ENCODE assay signal across 19 cellular contexts in genomic region chr1:81617308-81618027, GRCh38.
DNase-seq lines count a peak whose midpoint lies in the region; ATAC-seq and TF ChIP-seq lines count a peak whose summit lies in the region.
"Had no signal": no experiment of that assay in that cellular context is flagged by ENCODE, and none has a peak within 500 bp of the region (broad histone marks: within the 10 kb centered on the region; RNA-seq: fewer than 3 reads in every experiment).

No MANE protein-coding gene starts in this region.

- intact Hi-C loops in mammary epithelial cell (cut with micrococcal nuclease) = no loop called here
- intact Hi-C loops in activated T-helper 1 cell treated with anti-CD3 and anti-CD28 coated beads, Interleukin-12 subunit alpha, Interleukin-12 subunit beta, Interleukin-2, Interleukin-4 antibody, amounts not matched to agents 30 ng/mL and 10 ng/mL and 1 ng/mL, durations not matched to agents 14 hours and 24 hours and 36 hours (cut with micrococcal nuclease) = no loop called here

- dilution Hi-C loops in mammary epithelial cell (cut with HindIII; ENCODE audit: low sequenced_read_pairs) = no loop called here

- no peak overlapping the region for H3K27ac ChIP-seq in mammary epithelial cell (ENCODE audit: insufficient read depth, low read depth, low read length)
- H3K27ac ChIP-seq: neutrophil, thyroid gland had no signal

- 46% methylated on average over 9 of the region's 9 CpGs for WGBS in mammary epithelial cell (ENCODE audit: low coverage, missing lambda C conversion rate)

- no peaks in the 10 kb centered on the region for H3K36me3 ChIP-seq in mammary epithelial cell (ENCODE audit: insufficient read depth, low read length)
- H3K36me3 ChIP-seq: neutrophil, thyroid gland had no signal

- no peak overlapping the region for H3K9ac ChIP-seq in mammary epithelial cell (ENCODE audit: insufficient read depth, low read length)

- no peaks in the 10 kb centered on the region for H3K79me2 ChIP-seq in mammary epithelial cell (ENCODE audit: insufficient read depth, low read length)

- H3K9me3 Mint-ChIP-seq in nephron = peaks cover 14% of the 10 kb centered on the region
- H3K9me3 Mint-ChIP-seq in activated T-helper 1 cell treated with anti-CD3 and anti-CD28 coated beads, Interleukin-12 subunit alpha, Interleukin-12 subunit beta, Interleukin-2, Interleukin-4 antibody, amounts not matched to agents 30 ng/mL and 10 ng/mL and 1 ng/mL, durations not matched to agents 14 hours and 24 hours and 36 hours = no peaks in the 10 kb centered on the region

- no peak for ATAC-seq in GM21390 (IDR thresholded peaks at IDR 0.05; ENCODE audit: unreplicated experiment)
- ATAC-seq in HG02973 (IDR thresholded peaks at IDR 0.05; ENCODE audit: unreplicated experiment) = no peak
- ATAC-seq: activated T-helper 17 cell treated with anti-CD3 and anti-CD28 coated beads, Interleukin-2, amount 50 U/mL, for 72 hours; SK-N-SH treated with all-trans-retinoic acid at 6 μM for 48 hours had no signal

- in situ Hi-C loops in mammary epithelial cell (cut with MboI; ENCODE audit: low sequenced_read_pairs in 2 of 2) = no loop called here

- no peaks in the 10 kb centered on the region for H3K4me1 ChIP-seq in mammary epithelial cell (ENCODE audit: insufficient read depth, low read length)

- no peaks in the 10 kb centered on the region for H3K4me1 Mint-ChIP-seq in nephron
- H3K4me1 Mint-ChIP-seq in activated T-helper 1 cell treated with anti-CD3 and anti-CD28 coated beads, Interleukin-12 subunit alpha, Interleukin-12 subunit beta, Interleukin-2, Interleukin-4 antibody, amounts not matched to agents 30 ng/mL and 10 ng/mL and 1 ng/mL, durations not matched to agents 14 hours and 24 hours and 36 hours (ENCODE audit: low read depth) = no peaks in the 10 kb centered on the region
- H3K4me1 Mint-ChIP-seq: activated T-helper 17 cell treated with anti-CD3 and anti-CD28 coated beads, Interleukin-2, amount 50 U/mL, for 72 hours; CD4-positive, CD25-positive, alpha-beta regulatory T cell had no signal

- CTCF ChIA-PET in mammary epithelial cell (lab: Charles Lee; ENCODE audit: low non-redundant PET) = interaction anchor here (0.7 kb wide), 1 partner anchor 68 kb away, joined by 3 read pairs; no protein-coding TSS in a partner anchor

- H3K4me2 ChIP-seq in mammary epithelial cell (ENCODE audit: insufficient read depth, low read depth, low read length) = peak overlapping the region; percentile 26

- no peaks in the 10 kb centered on the region for H3K27me3 ChIP-seq in mammary epithelial cell (ENCODE audit: insufficient read depth, low read length)
- H3K27me3 ChIP-seq: neutrophil, thyroid gland had no signal

- peak; percentile 18 for DNase-seq in GM03348 (ENCODE audit: low spot score)
- DNase-seq in Kasumi-1 (lab: John Stamatoyannopoulos, UW) = peak; percentile 2 to 3
- DNase-seq in mammary epithelial cell = peak; percentile 16
- DNase-seq in activated CD8-positive, alpha-beta memory T cell treated with anti-CD3 and anti-CD28 coated beads for 24 hours = no peak
- no peak for DNase-seq in activated T-helper 1 cell treated with anti-CD3 and anti-CD28 coated beads, Interleukin-12 subunit alpha, Interleukin-12 subunit beta, Interleukin-2, Interleukin-4 antibody, amounts not matched to agents 30 ng/mL and 10 ng/mL and 1 ng/mL, durations not matched to agents 14 hours and 24 hours and 36 hours (ENCODE audit: low spot score)
- DNase-seq: activated CD4-positive, alpha-beta memory T cell treated with anti-CD3 and anti-CD28 coated beads for 36 hours; amniotic stem cell; CD4-positive, CD25-positive, alpha-beta regulatory T cell; DND-41; glutamatergic neuron; NCI-H1105; NCI-H2227 treated with DMSO at 0.1 percent for 48 hours; thyroid gland had no signal

- H3K36me3 Mint-ChIP-seq in nephron (ENCODE audit: low read depth) = no peaks in the 10 kb centered on the region
- no peaks in the 10 kb centered on the region for H3K36me3 Mint-ChIP-seq in activated T-helper 1 cell treated with anti-CD3 and anti-CD28 coated beads, Interleukin-12 subunit alpha, Interleukin-12 subunit beta, Interleukin-2, Interleukin-4 antibody, amounts not matched to agents 30 ng/mL and 10 ng/mL and 1 ng/mL, durations not matched to agents 14 hours and 24 hours and 36 hours (ENCODE audit: low read depth)
- H3K36me3 Mint-ChIP-seq: activated CD4-positive, alpha-beta memory T cell treated with anti-CD3 and anti-CD28 coated beads for 36 hours; CD4-positive, CD25-positive, alpha-beta regulatory T cell had no signal

- TF ChIP-seq CTCF in mammary epithelial cell (conservative IDR thresholded peaks at IDR 0.05 in 1 of 2, IDR thresholded peaks at IDR 0.05 in 1 of 2; ENCODE audit: extremely low read depth in 1 of 2, insufficient read depth in 1 of 2, low read depth in 1 of 2, low read length in 2 of 2) (peak in 1 of 2 donors; percentile 29), nephron (IDR thresholded peaks at IDR 0.05; ENCODE audit: unreplicated experiment in 3 of 3) (no peak)

- H3K4me3 ChIP-seq in mammary epithelial cell (replicated peaks in 1 of 3; ENCODE audit: insufficient read depth in 1 of 3, low read depth in 2 of 3, low read length in 3 of 3) = no peak overlapping the region
- H3K4me3 ChIP-seq: thyroid gland had no signal

- H3K9me3 ChIP-seq in mammary epithelial cell (replicated peaks; ENCODE audit: insufficient read depth, low read length) = no peaks in the 10 kb centered on the region
- H3K9me3 ChIP-seq: neutrophil, thyroid gland had no signal

- H4K20me1 ChIP-seq in mammary epithelial cell (ENCODE audit: insufficient read depth, low read length) = no peaks in the 10 kb centered on the region

- peak overlapping the region; percentile 46 for H2AFZ ChIP-seq in mammary epithelial cell (ENCODE audit: low read depth, low read length)

- no peaks in the 10 kb centered on the region for H3K27me3 Mint-ChIP-seq in nephron (ENCODE audit: low read depth)
- H3K27me3 Mint-ChIP-seq in activated T-helper 1 cell treated with anti-CD3 and anti-CD28 coated beads, Interleukin-12 subunit alpha, Interleukin-12 subunit beta, Interleukin-2, Interleukin-4 antibody, amounts not matched to agents 30 ng/mL and 10 ng/mL and 1 ng/mL, durations not matched to agents 14 hours and 24 hours and 36 hours (ENCODE audit: insufficient read depth) = no peaks in the 10 kb centered on the region
- H3K27me3 Mint-ChIP-seq: activated CD4-positive, alpha-beta memory T cell treated with anti-CD3 and anti-CD28 coated beads for 36 hours; CD4-positive, CD25-positive, alpha-beta regulatory T cell had no signal

- no peak overlapping the region for H3K4me3 Mint-ChIP-seq in nephron
- no peak overlapping the region for H3K4me3 Mint-ChIP-seq in activated T-helper 1 cell treated with anti-CD3 and anti-CD28 coated beads, Interleukin-12 subunit alpha, Interleukin-12 subunit beta, Interleukin-2, Interleukin-4 antibody, amounts not matched to agents 30 ng/mL and 10 ng/mL and 1 ng/mL, durations not matched to agents 14 hours and 24 hours and 36 hours
- H3K4me3 Mint-ChIP-seq: activated CD4-positive, alpha-beta memory T cell treated with anti-CD3 and anti-CD28 coated beads for 36 hours; activated T-helper 17 cell treated with anti-CD3 and anti-CD28 coated beads, Interleukin-2, amount 50 U/mL, for 72 hours; CD4-positive, CD25-positive, alpha-beta regulatory T cell had no signal

- H3K27ac Mint-ChIP-seq in nephron = peak overlapping the region in 2 of 3 experiments; percentile 71 to 81
- H3K27ac Mint-ChIP-seq in activated T-helper 1 cell treated with anti-CD3 and anti-CD28 coated beads, Interleukin-12 subunit alpha, Interleukin-12 subunit beta, Interleukin-2, Interleukin-4 antibody, amounts not matched to agents 30 ng/mL and 10 ng/mL and 1 ng/mL, durations not matched to agents 14 hours and 24 hours and 36 hours = no peak overlapping the region
- H3K27ac Mint-ChIP-seq: activated CD4-positive, alpha-beta memory T cell treated with anti-CD3 and anti-CD28 coated beads for 36 hours; activated T-helper 17 cell treated with anti-CD3 and anti-CD28 coated beads, Interleukin-2, amount 50 U/mL, for 72 hours; CD4-positive, CD25-positive, alpha-beta regulatory T cell had no signal

- no TSS peak for BruUV-seq in mammary epithelial cell (replicated peaks; lab: Mats Ljungman, UMichigan)

Comparison
In these comparisons a context has a peak if more than half of its experiments do, and no peak if none do; other contexts are left out.
1. DNase-seq: peak in GM03348 (single experiment), Kasumi-1 (2 of 2) and mammary epithelial cell (single experiment); none in activated CD8-positive, alpha-beta memory T cell treated with anti-CD3 and anti-CD28 coated beads for 24 hours (single experiment) and activated T-helper 1 cell treated with anti-CD3 and anti-CD28 coated beads, Interleukin-12 subunit alpha, Interleukin-12 subunit beta, Interleukin-2, Interleukin-4 antibody, amounts not matched to agents 30 ng/mL and 10 ng/mL and 1 ng/mL, durations not matched to agents 14 hours and 24 hours and 36 hours (single experiment).